Comparison of ENCODE assay signal across 15 cellular contexts in the genomic region with DNA sequence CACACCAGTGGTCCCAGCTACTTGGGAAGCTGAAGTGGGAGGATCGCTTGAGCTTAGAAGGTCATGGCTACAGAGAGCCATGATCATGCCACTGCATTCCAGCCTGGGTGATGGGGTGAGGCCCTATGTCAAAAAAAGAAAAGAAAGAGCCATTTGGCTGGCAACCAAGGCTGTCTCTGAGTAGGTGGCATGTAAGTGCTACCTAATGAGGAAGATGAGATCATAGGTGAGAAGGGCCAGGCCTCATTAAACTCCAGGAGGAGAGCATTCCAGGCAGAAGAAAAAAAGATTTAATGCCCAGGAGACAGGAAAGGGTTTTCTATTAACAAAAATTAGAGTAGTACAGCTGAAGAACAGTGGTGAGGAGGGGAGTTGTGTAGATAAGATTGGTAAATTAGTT.
"Had no signal": no experiment of that assay in that cellular context is flagged by ENCODE, and none has a peak within 500 bp of the region (broad histone marks: within the 10 kb centered on the region; RNA-seq: fewer than 3 reads in every experiment).

No MANE protein-coding gene starts in this region.

- ATAC-seq: sciatic nerve; stimulated activated naive B cell treated with anti-CD40 and anti-IgM and Interleukin-4, amounts not matched to agents 10 μg/mL and 1 μg/mL and 100 μg/mL, for 72 hours had no signal

- H3K4me1 ChIP-seq: heart right ventricle, testis, vagina had no signal

- H3K4me3 Mint-ChIP-seq: activated CD4-positive, alpha-beta memory T cell treated with anti-CD3 and anti-CD28 coated beads for 36 hours; activated naive CD4-positive, alpha-beta T cell treated with anti-CD3 and anti-CD28 coated beads for 36 hours; memory B cell; stimulated activated naive B cell treated with anti-CD40 and anti-IgM and Interleukin-4, amounts not matched to agents 10 μg/mL and 1 μg/mL and 100 μg/mL, for 72 hours had no signal

- H3K4me1 Mint-ChIP-seq: memory B cell; stimulated activated naive B cell treated with anti-CD40 and anti-IgM and Interleukin-4, amounts not matched to agents 10 μg/mL and 1 μg/mL and 100 μg/mL, for 72 hours had no signal

- DNase-seq: activated CD4-positive, alpha-beta memory T cell treated with anti-CD3 and anti-CD28 coated beads for 36 hours; activated CD4-positive, alpha-beta T cell treated with anti-CD3 and anti-CD28 coated beads for 48 hours; activated naive CD4-positive, alpha-beta T cell treated with anti-CD3 and anti-CD28 coated beads for 36 hours; activated T-cell treated with anti-CD3 and anti-CD28 coated beads, Interleukin-2, amount 50 U/mL, for 48 hours; amygdala; heart right ventricle; nucleus accumbens; small intestine; stimulated activated CD8-positive, alpha-beta memory T cell treated with anti-CD3 and anti-CD28 coated beads, Interleukin-4, amount 100 ng/mL, for 48 hours; stimulated activated naive B cell treated with anti-CD40 and anti-IgM and Interleukin-4, amounts not matched to agents 10 μg/mL and 1 μg/mL and 100 μg/mL, for 72 hours; testis had no signal

- H3K4me3 ChIP-seq: cardiac muscle cell, heart right ventricle, testis, vagina had no signal

- H3K36me3 ChIP-seq: cardiac muscle cell, heart right ventricle, vagina had no signal

- H3K36me3 Mint-ChIP-seq: activated CD4-positive, alpha-beta memory T cell treated with anti-CD3 and anti-CD28 coated beads for 36 hours; memory B cell; stimulated activated naive B cell treated with anti-CD40 and anti-IgM and Interleukin-4, amounts not matched to agents 10 μg/mL and 1 μg/mL and 100 μg/mL, for 72 hours had no signal

- H3K27ac Mint-ChIP-seq: activated CD4-positive, alpha-beta memory T cell treated with anti-CD3 and anti-CD28 coated beads for 36 hours; activated naive CD4-positive, alpha-beta T cell treated with anti-CD3 and anti-CD28 coated beads for 36 hours; memory B cell; stimulated activated naive B cell treated with anti-CD40 and anti-IgM and Interleukin-4, amounts not matched to agents 10 μg/mL and 1 μg/mL and 100 μg/mL, for 72 hours had no signal

- H3K9me3 ChIP-seq: heart right ventricle, testis, vagina had no signal

- H3K9me3 Mint-ChIP-seq: activated CD4-positive, alpha-beta memory T cell treated with anti-CD3 and anti-CD28 coated beads for 36 hours; activated naive CD4-positive, alpha-beta T cell treated with anti-CD3 and anti-CD28 coated beads for 36 hours; memory B cell; stimulated activated naive B cell treated with anti-CD40 and anti-IgM and Interleukin-4, amounts not matched to agents 10 μg/mL and 1 μg/mL and 100 μg/mL, for 72 hours had no signal

- H3K27ac ChIP-seq: cardiac muscle cell, heart right ventricle, testis, vagina had no signal
